ENCODE assay signal across 8 cellular contexts in the genomic region with DNA sequence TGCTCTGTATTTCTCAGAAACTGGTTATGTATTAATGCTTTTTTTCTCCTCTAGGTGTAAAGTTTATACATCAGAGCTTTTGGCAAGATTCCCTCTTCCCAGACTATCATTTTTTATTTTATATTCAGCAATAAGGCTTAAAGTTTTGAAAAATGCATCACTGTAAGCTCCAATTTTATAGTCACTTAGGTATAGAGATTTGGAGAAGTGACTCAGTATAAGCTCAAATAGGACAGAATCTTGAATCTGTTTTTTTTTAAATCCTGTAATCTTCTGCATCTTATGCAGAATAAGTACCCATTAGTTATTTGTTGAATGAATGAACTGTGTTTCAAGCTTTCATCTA. TPM values are rescaled to one million over a fixed set of nuclear protein-coding genes. Genes with fewer than 3 reads are reported as not detected.
A peak's percentile ranks its signal among the peaks of the same experiment; 100 is the strongest.
DNase-seq lines count a peak whose midpoint lies in the region; ATAC-seq and TF ChIP-seq lines count a peak whose summit lies in the region.

No MANE protein-coding gene starts in this region.

- no peaks in the 10 kb centered on the region for H3K36me3 ChIP-seq in HUES64 (ENCODE audit: insufficient read depth, low read length)

- no peak for DNase-seq in AG04450 (ENCODE audit: low read depth, low spot score)
- DNase-seq in caudate nucleus (lab: John Stamatoyannopoulos, UW): no peak
- DNase-seq in naive B cell: no peak
- no peak for DNase-seq in COLO829 (ENCODE audit: low spot score)
- DNase-seq in NCI-H345 treated with DMSO at 0.1 percent for 48 hours (lab: John Stamatoyannopoulos, UW; ENCODE audit: unreplicated experiment): no peak
- DNase-seq in stimulated activated CD4-positive, alpha-beta T cell treated with anti-CD3 and anti-CD28 coated beads, Interleukin-4, amount 100 ng/mL, for 24 hours: no peak
- DNase-seq in islet precursor cell: no peak

- H3K27me3 Mint-ChIP-seq in naive B cell: peaks cover 0 to 6% (median 0%) of the 10 kb centered on the region in 3 donors

- H3K4me1 ChIP-seq in HUES64 (ENCODE audit: insufficient read depth, low read length): peaks cover 18% of the 10 kb centered on the region

- H3K9ac ChIP-seq in HUES64 (ENCODE audit: low read depth, low read length): no peak overlapping the region

- H3K27ac ChIP-seq in AG04450 (ENCODE audit: low read depth, low read length) (no peak overlapping the region), HUES64 (ENCODE audit: low read depth, low read length) (no peak overlapping the region), caudate nucleus (ENCODE audit: low read depth, low read length) (peak overlapping the region; percentile 99)

- H3K9me3 ChIP-seq in AG04450 (ENCODE audit: control insufficient read depth, insufficient read depth, low read length): no peaks in the 10 kb centered on the region
- H3K9me3 ChIP-seq in HUES64 (ENCODE audit: insufficient read depth, low read depth, low read length): no peaks in the 10 kb centered on the region

- peaks cover 21 to 27% (median 25%) of the 10 kb centered on the region in 3 donors for H3K4me1 Mint-ChIP-seq in naive B cell

- H3K4me3 ChIP-seq in AG04450 (ENCODE audit: low read depth, low read length) (peak overlapping the region; percentile 76), HUES64 (ENCODE audit: low read length) (peak overlapping the region; percentile 82)

- no peaks in the 10 kb centered on the region for H3K9me3 Mint-ChIP-seq in naive B cell

- peak overlapping the region in 2 of 6 donors; percentile 57 to 93 for H3K27ac Mint-ChIP-seq in naive B cell

- CTCF ChIA-PET in AG04450 (lab: Charles Lee): interaction anchor here (0.5 to 14.6 kb wide), 24 partner anchors 11 to 478 kb away, joined by 3 to 196 read pairs (median 4); partner anchors contain the start of gene HINT3

- H3K27me3 ChIP-seq in AG04450 (ENCODE audit: control insufficient read depth, insufficient read depth, low read length) (no peaks in the 10 kb centered on the region), HUES64 (ENCODE audit: insufficient read depth, low read length) (no peaks in the 10 kb centered on the region)

- ATAC-seq in naive B cell (ENCODE audit: low read depth in 2 of 2): no peak

- H3K4me3 Mint-ChIP-seq in naive B cell: peak overlapping the region; percentile 85 to 95 (median 92)

- POLR2A ChIA-PET in AG04450 (lab: Yijun Ruan, JAX): interaction anchor here (1.9 kb wide), 1 partner anchor 18 kb away, joined by 4 read pairs; no protein-coding TSS in a partner anchor

- no peak for TF ChIP-seq CTCF in AG04450 (IDR thresholded peaks at IDR 0.05; ENCODE audit: low read depth, low read length)

- no peaks in the 10 kb centered on the region for H3K36me3 Mint-ChIP-seq in naive B cell

RNA-seq across cellular contexts. Expression of gene NCOA7, which starts 1.0 kb away (rescaled TPM):
- polyA plus RNA-seq in AG04450 (2011; rRNA removed) (21.1 and 21.5 TPM in 2 replicates), naive B cell (ENCODE audit: low read depth in 6 of 6) (10 to 100 TPM in 1 of 6 donors, 1 to 10 TPM in 5; 1.6 to 10.9 (median 8.4) TPM)
- polyA minus RNA-seq in AG04450 (2011; rRNA and poly(A)+ RNA removed): 54.3 and 55.6 TPM in 2 replicates
- polyA plus RNA-seq in HUES64 (2013, experiment 1 of 2): 2.4 TPM
- 4.3 TPM for polyA plus RNA-seq in HUES64 (2013, experiment 2 of 2)

RNA-seq across cellular contexts. Expression of gene HEY2, which starts 42.4 kb away (rescaled TPM):
- polyA plus RNA-seq in AG04450 (2011; rRNA removed) (not detected in 2 replicates), naive B cell (ENCODE audit: low read depth in 6 of 6) (under 1 TPM in 3 of 6 donors, not detected in 3; 0.17 to 0.48 (median 0.29) TPM)
- polyA minus RNA-seq in AG04450 (2011; rRNA and poly(A)+ RNA removed): not detected in 2 replicates
- 4.9 TPM for polyA plus RNA-seq in HUES64 (2013, experiment 1 of 2)
- 5.7 TPM for polyA plus RNA-seq in HUES64 (2013, experiment 2 of 2)
